1 cellular context compared by ENCODE assay signal in the genomic region with DNA sequence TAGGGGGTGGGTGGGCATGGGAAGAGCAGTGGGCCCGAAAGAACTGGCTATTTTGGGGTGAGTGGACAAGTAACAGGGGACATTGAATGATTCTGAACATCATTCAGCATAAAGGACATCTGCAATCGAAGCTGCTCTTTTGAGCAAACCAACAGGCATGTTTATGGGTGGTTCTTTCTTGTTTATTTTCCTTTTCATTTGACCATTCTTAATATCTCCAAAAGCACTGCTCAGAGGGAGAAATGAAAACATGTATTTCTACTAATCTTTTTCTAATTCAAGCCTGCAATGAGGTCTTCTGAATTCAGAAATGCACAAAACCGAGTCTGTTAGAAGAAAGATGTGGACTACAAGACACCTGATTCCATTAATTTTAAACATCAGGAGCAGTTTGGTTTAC.
TF ChIP-seq lines count a peak whose summit lies in the region.

No MANE protein-coding gene starts in this region.

TF ChIP-seq in WTC11, 78 proteins besides CTCF, POLR2A, EP300 and RAD21:
- TF ChIP-seq, protein P1, sequence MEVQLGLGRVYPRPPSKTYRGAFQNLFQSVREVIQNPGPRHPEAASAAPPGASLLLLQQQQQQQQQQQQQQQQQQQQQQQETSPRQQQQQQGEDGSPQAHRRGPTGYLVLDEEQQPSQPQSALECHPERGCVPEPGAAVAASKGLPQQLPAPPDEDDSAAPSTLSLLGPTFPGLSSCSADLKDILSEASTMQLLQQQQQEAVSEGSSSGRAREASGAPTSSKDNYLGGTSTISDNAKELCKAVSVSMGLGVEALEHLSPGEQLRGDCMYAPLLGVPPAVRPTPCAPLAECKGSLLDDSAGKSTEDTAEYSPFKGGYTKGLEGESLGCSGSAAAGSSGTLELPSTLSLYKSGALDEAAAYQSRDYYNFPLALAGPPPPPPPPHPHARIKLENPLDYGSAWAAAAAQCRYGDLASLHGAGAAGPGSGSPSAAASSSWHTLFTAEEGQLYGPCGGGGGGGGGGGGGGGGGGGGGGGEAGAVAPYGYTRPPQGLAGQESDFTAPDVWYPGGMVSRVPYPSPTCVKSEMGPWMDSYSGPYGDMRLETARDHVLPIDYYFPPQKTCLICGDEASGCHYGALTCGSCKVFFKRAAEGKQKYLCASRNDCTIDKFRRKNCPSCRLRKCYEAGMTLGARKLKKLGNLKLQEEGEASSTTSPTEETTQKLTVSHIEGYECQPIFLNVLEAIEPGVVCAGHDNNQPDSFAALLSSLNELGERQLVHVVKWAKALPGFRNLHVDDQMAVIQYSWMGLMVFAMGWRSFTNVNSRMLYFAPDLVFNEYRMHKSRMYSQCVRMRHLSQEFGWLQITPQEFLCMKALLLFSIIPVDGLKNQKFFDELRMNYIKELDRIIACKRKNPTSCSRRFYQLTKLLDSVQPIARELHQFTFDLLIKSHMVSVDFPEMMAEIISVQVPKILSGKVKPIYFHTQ (CRISPR knock-in tag; IDR thresholded peaks at IDR 0.05) = no peak
- TF ChIP-seq, protein P2, sequence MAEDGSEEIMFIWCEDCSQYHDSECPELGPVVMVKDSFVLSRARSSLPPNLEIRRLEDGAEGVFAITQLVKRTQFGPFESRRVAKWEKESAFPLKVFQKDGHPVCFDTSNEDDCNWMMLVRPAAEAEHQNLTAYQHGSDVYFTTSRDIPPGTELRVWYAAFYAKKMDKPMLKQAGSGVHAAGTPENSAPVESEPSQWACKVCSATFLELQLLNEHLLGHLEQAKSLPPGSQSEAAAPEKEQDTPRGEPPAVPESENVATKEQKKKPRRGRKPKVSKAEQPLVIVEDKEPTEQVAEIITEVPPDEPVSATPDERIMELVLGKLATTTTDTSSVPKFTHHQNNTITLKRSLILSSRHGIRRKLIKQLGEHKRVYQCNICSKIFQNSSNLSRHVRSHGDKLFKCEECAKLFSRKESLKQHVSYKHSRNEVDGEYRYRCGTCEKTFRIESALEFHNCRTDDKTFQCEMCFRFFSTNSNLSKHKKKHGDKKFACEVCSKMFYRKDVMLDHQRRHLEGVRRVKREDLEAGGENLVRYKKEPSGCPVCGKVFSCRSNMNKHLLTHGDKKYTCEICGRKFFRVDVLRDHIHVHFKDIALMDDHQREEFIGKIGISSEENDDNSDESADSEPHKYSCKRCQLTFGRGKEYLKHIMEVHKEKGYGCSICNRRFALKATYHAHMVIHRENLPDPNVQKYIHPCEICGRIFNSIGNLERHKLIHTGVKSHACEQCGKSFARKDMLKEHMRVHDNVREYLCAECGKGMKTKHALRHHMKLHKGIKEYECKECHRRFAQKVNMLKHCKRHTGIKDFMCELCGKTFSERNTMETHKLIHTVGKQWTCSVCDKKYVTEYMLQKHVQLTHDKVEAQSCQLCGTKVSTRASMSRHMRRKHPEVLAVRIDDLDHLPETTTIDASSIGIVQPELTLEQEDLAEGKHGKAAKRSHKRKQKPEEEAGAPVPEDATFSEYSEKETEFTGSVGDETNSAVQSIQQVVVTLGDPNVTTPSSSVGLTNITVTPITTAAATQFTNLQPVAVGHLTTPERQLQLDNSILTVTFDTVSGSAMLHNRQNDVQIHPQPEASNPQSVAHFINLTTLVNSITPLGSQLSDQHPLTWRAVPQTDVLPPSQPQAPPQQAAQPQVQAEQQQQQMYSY (CRISPR knock-in tag; IDR thresholded peaks at IDR 0.05) = no peak
- TF ChIP-seq, protein P3, sequence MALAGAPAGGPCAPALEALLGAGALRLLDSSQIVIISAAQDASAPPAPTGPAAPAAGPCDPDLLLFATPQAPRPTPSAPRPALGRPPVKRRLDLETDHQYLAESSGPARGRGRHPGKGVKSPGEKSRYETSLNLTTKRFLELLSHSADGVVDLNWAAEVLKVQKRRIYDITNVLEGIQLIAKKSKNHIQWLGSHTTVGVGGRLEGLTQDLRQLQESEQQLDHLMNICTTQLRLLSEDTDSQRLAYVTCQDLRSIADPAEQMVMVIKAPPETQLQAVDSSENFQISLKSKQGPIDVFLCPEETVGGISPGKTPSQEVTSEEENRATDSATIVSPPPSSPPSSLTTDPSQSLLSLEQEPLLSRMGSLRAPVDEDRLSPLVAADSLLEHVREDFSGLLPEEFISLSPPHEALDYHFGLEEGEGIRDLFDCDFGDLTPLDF (CRISPR knock-in tag; IDR thresholded peaks at IDR 0.05) = no peak
- TF ChIP-seq NFATC4 (CRISPR knock-in tag; IDR thresholded peaks at IDR 0.05) (no peak), ZNF317 (CRISPR knock-in tag; IDR thresholded peaks at IDR 0.05; ENCODE audit: borderline replicate concordance, low read depth) (no peak), ELF4 (CRISPR knock-in tag; IDR thresholded peaks at IDR 0.05; ENCODE audit: low read depth) (no peak), EMX1 (CRISPR knock-in tag; IDR thresholded peaks at IDR 0.05) (no peak), SMAD3 (CRISPR knock-in tag; IDR thresholded peaks at IDR 0.05; ENCODE audit: borderline replicate concordance) (no peak), SMAD4 (CRISPR knock-in tag; IDR thresholded peaks at IDR 0.05) (no peak)
- TF ChIP-seq, protein P4, sequence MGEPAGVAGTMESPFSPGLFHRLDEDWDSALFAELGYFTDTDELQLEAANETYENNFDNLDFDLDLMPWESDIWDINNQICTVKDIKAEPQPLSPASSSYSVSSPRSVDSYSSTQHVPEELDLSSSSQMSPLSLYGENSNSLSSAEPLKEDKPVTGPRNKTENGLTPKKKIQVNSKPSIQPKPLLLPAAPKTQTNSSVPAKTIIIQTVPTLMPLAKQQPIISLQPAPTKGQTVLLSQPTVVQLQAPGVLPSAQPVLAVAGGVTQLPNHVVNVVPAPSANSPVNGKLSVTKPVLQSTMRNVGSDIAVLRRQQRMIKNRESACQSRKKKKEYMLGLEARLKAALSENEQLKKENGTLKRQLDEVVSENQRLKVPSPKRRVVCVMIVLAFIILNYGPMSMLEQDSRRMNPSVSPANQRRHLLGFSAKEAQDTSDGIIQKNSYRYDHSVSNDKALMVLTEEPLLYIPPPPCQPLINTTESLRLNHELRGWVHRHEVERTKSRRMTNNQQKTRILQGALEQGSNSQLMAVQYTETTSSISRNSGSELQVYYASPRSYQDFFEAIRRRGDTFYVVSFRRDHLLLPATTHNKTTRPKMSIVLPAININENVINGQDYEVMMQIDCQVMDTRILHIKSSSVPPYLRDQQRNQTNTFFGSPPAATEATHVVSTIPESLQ (CRISPR knock-in tag; IDR thresholded peaks at IDR 0.05) = no peak
- TF ChIP-seq, protein P5, sequence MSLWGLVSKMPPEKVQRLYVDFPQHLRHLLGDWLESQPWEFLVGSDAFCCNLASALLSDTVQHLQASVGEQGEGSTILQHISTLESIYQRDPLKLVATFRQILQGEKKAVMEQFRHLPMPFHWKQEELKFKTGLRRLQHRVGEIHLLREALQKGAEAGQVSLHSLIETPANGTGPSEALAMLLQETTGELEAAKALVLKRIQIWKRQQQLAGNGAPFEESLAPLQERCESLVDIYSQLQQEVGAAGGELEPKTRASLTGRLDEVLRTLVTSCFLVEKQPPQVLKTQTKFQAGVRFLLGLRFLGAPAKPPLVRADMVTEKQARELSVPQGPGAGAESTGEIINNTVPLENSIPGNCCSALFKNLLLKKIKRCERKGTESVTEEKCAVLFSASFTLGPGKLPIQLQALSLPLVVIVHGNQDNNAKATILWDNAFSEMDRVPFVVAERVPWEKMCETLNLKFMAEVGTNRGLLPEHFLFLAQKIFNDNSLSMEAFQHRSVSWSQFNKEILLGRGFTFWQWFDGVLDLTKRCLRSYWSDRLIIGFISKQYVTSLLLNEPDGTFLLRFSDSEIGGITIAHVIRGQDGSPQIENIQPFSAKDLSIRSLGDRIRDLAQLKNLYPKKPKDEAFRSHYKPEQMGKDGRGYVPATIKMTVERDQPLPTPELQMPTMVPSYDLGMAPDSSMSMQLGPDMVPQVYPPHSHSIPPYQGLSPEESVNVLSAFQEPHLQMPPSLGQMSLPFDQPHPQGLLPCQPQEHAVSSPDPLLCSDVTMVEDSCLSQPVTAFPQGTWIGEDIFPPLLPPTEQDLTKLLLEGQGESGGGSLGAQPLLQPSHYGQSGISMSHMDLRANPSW (CRISPR knock-in tag; conservative IDR thresholded peaks at IDR 0.05; ENCODE audit: low read depth) = no peak
- TF ChIP-seq, protein P6, sequence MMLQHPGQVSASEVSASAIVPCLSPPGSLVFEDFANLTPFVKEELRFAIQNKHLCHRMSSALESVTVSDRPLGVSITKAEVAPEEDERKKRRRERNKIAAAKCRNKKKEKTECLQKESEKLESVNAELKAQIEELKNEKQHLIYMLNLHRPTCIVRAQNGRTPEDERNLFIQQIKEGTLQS (CRISPR knock-in tag; conservative IDR thresholded peaks at IDR 0.05) = no peak
- TF ChIP-seq, protein P7, sequence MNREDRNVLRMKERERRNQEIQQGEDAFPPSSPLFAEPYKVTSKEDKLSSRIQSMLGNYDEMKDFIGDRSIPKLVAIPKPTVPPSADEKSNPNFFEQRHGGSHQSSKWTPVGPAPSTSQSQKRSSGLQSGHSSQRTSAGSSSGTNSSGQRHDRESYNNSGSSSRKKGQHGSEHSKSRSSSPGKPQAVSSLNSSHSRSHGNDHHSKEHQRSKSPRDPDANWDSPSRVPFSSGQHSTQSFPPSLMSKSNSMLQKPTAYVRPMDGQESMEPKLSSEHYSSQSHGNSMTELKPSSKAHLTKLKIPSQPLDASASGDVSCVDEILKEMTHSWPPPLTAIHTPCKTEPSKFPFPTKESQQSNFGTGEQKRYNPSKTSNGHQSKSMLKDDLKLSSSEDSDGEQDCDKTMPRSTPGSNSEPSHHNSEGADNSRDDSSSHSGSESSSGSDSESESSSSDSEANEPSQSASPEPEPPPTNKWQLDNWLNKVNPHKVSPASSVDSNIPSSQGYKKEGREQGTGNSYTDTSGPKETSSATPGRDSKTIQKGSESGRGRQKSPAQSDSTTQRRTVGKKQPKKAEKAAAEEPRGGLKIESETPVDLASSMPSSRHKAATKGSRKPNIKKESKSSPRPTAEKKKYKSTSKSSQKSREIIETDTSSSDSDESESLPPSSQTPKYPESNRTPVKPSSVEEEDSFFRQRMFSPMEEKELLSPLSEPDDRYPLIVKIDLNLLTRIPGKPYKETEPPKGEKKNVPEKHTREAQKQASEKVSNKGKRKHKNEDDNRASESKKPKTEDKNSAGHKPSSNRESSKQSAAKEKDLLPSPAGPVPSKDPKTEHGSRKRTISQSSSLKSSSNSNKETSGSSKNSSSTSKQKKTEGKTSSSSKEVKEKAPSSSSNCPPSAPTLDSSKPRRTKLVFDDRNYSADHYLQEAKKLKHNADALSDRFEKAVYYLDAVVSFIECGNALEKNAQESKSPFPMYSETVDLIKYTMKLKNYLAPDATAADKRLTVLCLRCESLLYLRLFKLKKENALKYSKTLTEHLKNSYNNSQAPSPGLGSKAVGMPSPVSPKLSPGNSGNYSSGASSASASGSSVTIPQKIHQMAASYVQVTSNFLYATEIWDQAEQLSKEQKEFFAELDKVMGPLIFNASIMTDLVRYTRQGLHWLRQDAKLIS (CRISPR knock-in tag; IDR thresholded peaks at IDR 0.05; ENCODE audit: borderline replicate concordance) = no peak
